8 cellular contexts compared by ENCODE assay signal in the genomic region with DNA sequence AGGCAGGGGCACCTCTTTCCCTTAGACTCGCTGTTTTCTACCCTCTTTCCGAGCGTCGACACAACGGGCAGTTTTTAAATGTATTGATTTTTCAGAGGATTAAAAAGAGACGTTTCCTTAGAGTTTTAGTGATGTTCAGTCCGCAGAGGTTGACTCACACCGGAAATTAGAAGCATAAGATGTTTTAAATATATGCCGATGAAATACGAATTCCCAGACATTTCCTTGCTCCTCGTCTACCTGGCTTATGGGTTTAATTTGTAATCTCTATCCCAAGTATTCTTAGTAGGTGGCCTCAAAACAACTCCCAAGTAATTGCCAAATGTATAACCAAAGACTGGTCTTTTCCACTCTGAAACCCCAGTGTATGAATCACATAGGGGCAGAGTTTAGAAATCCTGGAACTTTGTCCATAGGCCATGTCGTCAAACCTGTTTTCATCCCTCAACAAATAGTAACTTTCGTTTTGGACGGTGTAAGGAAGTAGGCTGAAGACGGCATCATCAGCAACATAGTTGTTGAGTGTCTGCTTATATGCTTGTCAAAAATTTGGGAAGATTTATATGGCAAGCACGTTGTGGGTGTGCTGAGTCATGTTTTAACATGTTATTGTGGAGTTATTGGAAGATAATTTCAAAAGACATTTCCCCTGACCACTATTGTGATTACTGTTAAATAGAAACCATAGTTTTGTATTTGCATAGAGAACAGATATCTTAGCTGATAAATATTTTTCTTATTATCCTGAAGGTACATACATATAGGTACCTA. TPM values are rescaled to one million over a fixed set of nuclear protein-coding genes. Genes with fewer than 3 reads are reported as not detected.
A peak's percentile ranks its signal among the peaks of the same experiment; 100 is the strongest.
DNase-seq lines count a peak whose midpoint lies in the region; ATAC-seq and TF ChIP-seq lines count a peak whose summit lies in the region.

No MANE protein-coding gene starts in this region.

- H3K36me3 Mint-ChIP-seq in CD14-positive monocyte, result peaks cover 21 to 23% of the 10 kb centered on the region in 2 donors

- intact Hi-C loops in CD14-positive monocyte (cut with micrococcal nuclease) (loop anchor here (5.0 to 10.0 kb wide), 3 partner anchors 48 to 172 kb away; partner anchors contain the start of gene XPOT (in 2 of the 2)), left cardiac atrium (cut with DNase I) (no loop called here)

- H3K4me1 Mint-ChIP-seq in CD14-positive monocyte, result peaks cover 30% of the 10 kb centered on the region

- H3K27ac Mint-ChIP-seq in CD14-positive monocyte, result peak overlapping the region; percentile 94 to 97 (median 96)

- TF ChIP-seq CTCF in CD14-positive monocyte (IDR thresholded peaks at IDR 0.05), result no peak

- peak; percentile 53 for DNase-seq in CD14-positive monocyte (ENCODE audit: low spot score)
- peak; percentile 46 for DNase-seq in NCI-H460 (ENCODE audit: extremely low read depth, low read depth)
- peak; percentile 88 for DNase-seq in amniotic epithelial cell (ENCODE audit: low read depth)
- no peak for DNase-seq in left cardiac atrium
- peak; percentile 42 for DNase-seq in pons (ENCODE audit: low spot score)

- no peaks in the 10 kb centered on the region for H3K9me3 Mint-ChIP-seq in CD14-positive monocyte

- no peaks in the 10 kb centered on the region for H3K27me3 Mint-ChIP-seq in CD14-positive monocyte (ENCODE audit: low read depth in 3 of 3)

- peak overlapping the region; percentile 91 to 96 for H3K4me3 Mint-ChIP-seq in CD14-positive monocyte

- ATAC-seq in GM21528 (IDR thresholded peaks at IDR 0.05; ENCODE audit: low FRiP score, unreplicated experiment), result peak; percentile 4
- peak; percentile 29 to 56 for ATAC-seq in left cardiac atrium
- no peak for ATAC-seq in HG03342 (IDR thresholded peaks at IDR 0.05; ENCODE audit: unreplicated experiment)
- no peak for ATAC-seq in HG03439 (IDR thresholded peaks at IDR 0.05; ENCODE audit: unreplicated experiment)

RNA-seq across cellular contexts. Expression of gene TBK1, which starts 0.8 kb away (rescaled TPM):
- 10 to 100 TPM; 15.5 to 24.7 TPM for polyA plus RNA-seq in CD14-positive monocyte
- total RNA-seq in NCI-H460 (2014; rRNA removed; shearing (Covaris generic)), result 61.1 and 65.1 TPM in 2 replicates
- 31.8 and 63.8 TPM in 2 replicates for polyA plus RNA-seq in NCI-H460 (2014; cell fraction: nucleus; rRNA removed)
- total RNA-seq in left cardiac atrium, result 10 to 100 TPM; 12.2 to 13.2 TPM

RNA-seq across cellular contexts. Expression of gene XPOT, which starts 48.6 kb away (rescaled TPM):
- 10 to 100 TPM; 19.3 to 19.9 TPM for polyA plus RNA-seq in CD14-positive monocyte
- total RNA-seq in NCI-H460 (2014; rRNA removed; shearing (Covaris generic)), result 261 and 293 TPM in 2 replicates
- 199 and 279 TPM in 2 replicates for polyA plus RNA-seq in NCI-H460 (2014; cell fraction: nucleus; rRNA removed)
- total RNA-seq in left cardiac atrium, result 10 to 100 TPM; 31.8 to 38.2 TPM

Comparison
In these comparisons a context has a peak if more than half of its experiments do, and no peak if none do; other contexts are left out.
1. ATAC-seq: peak in GM21528 (single experiment) and left cardiac atrium (2 of 2); none in HG03342 (single experiment) and HG03439 (single experiment).
2. intact Hi-C loops: an anchor here in CD14-positive monocyte (5.0 to 10.0 kb wide); none called in left cardiac atrium.